ENCODE assay signal across 9 cellular contexts in genomic region chr13:55569514-55569913, GRCh38.
"Had no signal": no experiment of that assay in that cellular context is flagged by ENCODE, and none has a peak within 500 bp of the region (broad histone marks: within the 10 kb centered on the region; RNA-seq: fewer than 3 reads in every experiment).

No MANE protein-coding gene starts in this region.

- H3K27ac Mint-ChIP-seq: HFFc6 had no signal

- H3K9me3 ChIP-seq: HAP-1 had no signal

- H3K4me3 Mint-ChIP-seq: HFFc6 had no signal

- DNase-seq: GOT3, H7, HFFc6, IMR-90, KG1 had no signal

- ATAC-seq: HCT116, K562 had no signal

- FAIRE-seq: HTR-8/SVneo, K562 had no signal

- H3K4me1 ChIP-seq: HAP-1 had no signal

- H3K4me3 ChIP-seq: HAP-1, K562 had no signal

- H3K36me3 ChIP-seq: HAP-1 had no signal
